In genomic region chr11:86230196-86230813, GRCh38 we compare ENCODE assay signal across 13 cellular contexts. TPM values are rescaled to one million over a fixed set of nuclear protein-coding genes. Genes with fewer than 3 reads are reported as not detected.
DNase-seq lines count a peak whose midpoint lies in the region; TF ChIP-seq lines count a peak whose summit lies in the region.
"Had no signal": no experiment of that assay in that cellular context is flagged by ENCODE, and none has a peak within 500 bp of the region (broad histone marks: within the 10 kb centered on the region; RNA-seq: fewer than 3 reads in every experiment).

No MANE protein-coding gene starts in this region.

- WGBS in mesenchymal stem cell = 83% methylated on average over 1 of the region's 1 CpG
- no CpG with 5 or more reads among the region's 1 CpG for WGBS in trophoblast cell (ENCODE audit: extremely low coverage, insufficient coverage, insufficient read length)

- H3K79me2 ChIP-seq in trophoblast cell (ENCODE audit: control insufficient read depth, insufficient read depth, low read length, poor library complexity) = no peaks in the 10 kb centered on the region

- H2AK5ac ChIP-seq in mesenchymal stem cell (ENCODE audit: low read length, severe bottlenecking) (no peak overlapping the region), trophoblast cell (ENCODE audit: low read length) (no peak overlapping the region)

- H3K36me3 ChIP-seq in ascending aorta (no peaks in the 10 kb centered on the region), mesenchymal stem cell (ENCODE audit: control insufficient read depth in 1 of 2, insufficient read depth in 2 of 2, low read depth in 1 of 2, low read length in 2 of 2) (no peaks in the 10 kb centered on the region), trophoblast cell (ENCODE audit: control insufficient read depth in 1 of 2, insufficient read depth in 2 of 2, low read length in 2 of 2) (no peaks in the 10 kb centered on the region)
- H3K36me3 ChIP-seq: right lobe of liver, vagina had no signal

- H3K9ac ChIP-seq in mesenchymal stem cell (ENCODE audit: low read length) (peak overlapping the region; percentile 22), trophoblast cell (ENCODE audit: low read length) (no peak overlapping the region)
- H3K9ac ChIP-seq: SK-N-SH had no signal

- H3K79me1 ChIP-seq in mesenchymal stem cell (replicated peaks; ENCODE audit: low read length, poor library complexity, severe bottlenecking) = no peaks in the 10 kb centered on the region
- no peaks in the 10 kb centered on the region for H3K79me1 ChIP-seq in trophoblast cell (ENCODE audit: low read length)

- H2BK120ac ChIP-seq in mesenchymal stem cell (ENCODE audit: low read depth, low read length) = no peak overlapping the region
- H2BK120ac ChIP-seq in trophoblast cell (ENCODE audit: insufficient read depth, low read length, poor library complexity) = no peak overlapping the region

- H3K23ac ChIP-seq in mesenchymal stem cell (ENCODE audit: low read length in 2 of 2) = no peak overlapping the region
- no peak overlapping the region for H3K23ac ChIP-seq in trophoblast cell (ENCODE audit: low read length)

- H4K91ac ChIP-seq in mesenchymal stem cell (ENCODE audit: low read length) (no peak overlapping the region), trophoblast cell (ENCODE audit: low read depth, low read length) (no peak overlapping the region)

- TF ChIP-seq CTCF in ascending aorta (IDR thresholded peaks at IDR 0.05) = no peak

- H3K14ac ChIP-seq in mesenchymal stem cell (ENCODE audit: low read length in 2 of 2) = no peak overlapping the region
- H3K14ac ChIP-seq in trophoblast cell (ENCODE audit: low read length) = no peak overlapping the region

- no peak overlapping the region for H3K4ac ChIP-seq in mesenchymal stem cell (ENCODE audit: low read depth in 1 of 2, low read length in 2 of 2)
- H3K4ac ChIP-seq in trophoblast cell (ENCODE audit: low read depth, low read length) = no peak overlapping the region

- H3K27ac ChIP-seq in ascending aorta (peak overlapping the region; percentile 8 to 18), mesenchymal stem cell (ENCODE audit: low read length, poor library complexity, severe bottlenecking) (no peak overlapping the region), trophoblast cell (ENCODE audit: low read depth, low read length) (no peak overlapping the region)
- H3K27ac ChIP-seq: right lobe of liver, vagina had no signal

- H3K4me1 ChIP-seq in ascending aorta (peaks cover 0 to 4% of the 10 kb centered on the region in 2 donors), mesenchymal stem cell (ENCODE audit: control insufficient read depth, insufficient read depth, low read depth, low read length) (peaks cover 2% of the 10 kb centered on the region), trophoblast cell (ENCODE audit: control insufficient read depth in 1 of 2, insufficient read depth in 2 of 2, low read length in 2 of 2) (no peaks in the 10 kb centered on the region)
- H3K4me1 ChIP-seq: vagina had no signal

- H2BK12ac ChIP-seq in mesenchymal stem cell (ENCODE audit: low read length in 2 of 2) (no peak overlapping the region), trophoblast cell (ENCODE audit: low read length) (no peak overlapping the region)

- H4K8ac ChIP-seq in mesenchymal stem cell (ENCODE audit: low read length) (no peak overlapping the region), trophoblast cell (ENCODE audit: low read depth, low read length) (no peak overlapping the region)

- H2BK5ac ChIP-seq in mesenchymal stem cell (ENCODE audit: low read depth, low read length, poor library complexity, severe bottlenecking) (no peak overlapping the region), trophoblast cell (ENCODE audit: low read depth, low read length, poor library complexity) (no peak overlapping the region)

- intact Hi-C loops in ascending aorta (cut with DNase I) = no loop called here

- H3K18ac ChIP-seq in mesenchymal stem cell (ENCODE audit: low read depth in 1 of 2, low read length in 2 of 2) (no peak overlapping the region), trophoblast cell (ENCODE audit: low read length) (no peak overlapping the region)

- H3K9me3 ChIP-seq in ascending aorta (no peaks in the 10 kb centered on the region), mesenchymal stem cell (ENCODE audit: control insufficient read depth, low read length) (no peaks in the 10 kb centered on the region), trophoblast cell (ENCODE audit: insufficient read depth, low read depth, low read length) (no peaks in the 10 kb centered on the region)
- H3K9me3 ChIP-seq: right lobe of liver, SK-N-SH, vagina had no signal

- H2AFZ ChIP-seq in mesenchymal stem cell (ENCODE audit: low read depth, low read length) = no peak overlapping the region
- no peak overlapping the region for H2AFZ ChIP-seq in trophoblast cell (ENCODE audit: insufficient read depth, low read length, poor library complexity)

- H3K27me3 ChIP-seq in ascending aorta (no peaks in the 10 kb centered on the region), mesenchymal stem cell (ENCODE audit: control insufficient read depth in 1 of 2, insufficient read depth in 1 of 2, low read length in 2 of 2) (no peaks in the 10 kb centered on the region), trophoblast cell (ENCODE audit: insufficient read depth, low read length) (no peaks in the 10 kb centered on the region)
- H3K27me3 ChIP-seq: right lobe of liver, vagina had no signal

- H3K4me3 ChIP-seq in ascending aorta (no peak overlapping the region), mesenchymal stem cell (ENCODE audit: insufficient read depth in 1 of 2, low read depth in 1 of 2, low read length in 2 of 2) (no peak overlapping the region), trophoblast cell (ENCODE audit: low read depth, low read length) (no peak overlapping the region)
- H3K4me3 ChIP-seq: right lobe of liver, vagina had no signal

- DNase-seq in Daoy (ENCODE audit: low read depth) (peak; percentile 22), HPDE6-E6E7 (ENCODE audit: extremely low spot score) (peak; percentile 40), ascending aorta (ENCODE audit: low spot score in 2 of 2) (no peak), mesenchymal stem cell (no peak), superior temporal gyrus (ENCODE audit: extremely low spot score) (no peak), trophoblast cell (no peak)
- no peak for DNase-seq in activated CD4-positive, CD25-positive, alpha-beta regulatory T cell (lab: John Stamatoyannopoulos, UW)
- DNase-seq: left ventricle myocardium superior; NCI-H2227 treated with DMSO at 0.1 percent for 48 hours; right lobe of liver; SK-N-SH; stimulated activated naive CD4-positive, alpha-beta T cell had no signal

- H2BK15ac ChIP-seq in mesenchymal stem cell (ENCODE audit: low read depth, poor library complexity, severe bottlenecking) = no peak overlapping the region

- H4K12ac ChIP-seq in trophoblast cell (ENCODE audit: low read depth, low read length) = no peak overlapping the region

- H3K4me2 ChIP-seq in mesenchymal stem cell (ENCODE audit: low read length, poor library complexity, severe bottlenecking) (no peak overlapping the region), trophoblast cell (ENCODE audit: low read length) (no peak overlapping the region)

RNA-seq across cellular contexts. Expression of gene EED, which starts 14.2 kb away (rescaled TPM):
- 27.7 and 33.1 TPM in 2 replicates for total RNA-seq in Daoy (2014; rRNA removed; shearing (Covaris generic))
- 16.1 TPM for total RNA-seq in ascending aorta
- polyA plus RNA-seq in mesenchymal stem cell (2013, experiment 1 of 2) = 7.9 TPM
- 7.9 TPM for polyA plus RNA-seq in mesenchymal stem cell (2013, experiment 2 of 2)
- 18.9 and 20.8 TPM in 2 replicates for polyA plus RNA-seq in trophoblast cell (2013)

Comparison
In these comparisons a context has a peak if more than half of its experiments do, and no peak if none do; other contexts are left out.
1. DNase-seq: peak in Daoy (single experiment) and HPDE6-E6E7 (single experiment); none in ascending aorta (0 of 2), mesenchymal stem cell (single experiment), superior temporal gyrus (single experiment), trophoblast cell (0 of 2) and activated CD4-positive, CD25-positive, alpha-beta regulatory T cell (0 of 4).
2. H3K27ac ChIP-seq: peak in ascending aorta (2 of 2); none in mesenchymal stem cell (single experiment) and trophoblast cell (single experiment).